Comparison of ENCODE assay signal across 8 cellular contexts in the genomic region with DNA sequence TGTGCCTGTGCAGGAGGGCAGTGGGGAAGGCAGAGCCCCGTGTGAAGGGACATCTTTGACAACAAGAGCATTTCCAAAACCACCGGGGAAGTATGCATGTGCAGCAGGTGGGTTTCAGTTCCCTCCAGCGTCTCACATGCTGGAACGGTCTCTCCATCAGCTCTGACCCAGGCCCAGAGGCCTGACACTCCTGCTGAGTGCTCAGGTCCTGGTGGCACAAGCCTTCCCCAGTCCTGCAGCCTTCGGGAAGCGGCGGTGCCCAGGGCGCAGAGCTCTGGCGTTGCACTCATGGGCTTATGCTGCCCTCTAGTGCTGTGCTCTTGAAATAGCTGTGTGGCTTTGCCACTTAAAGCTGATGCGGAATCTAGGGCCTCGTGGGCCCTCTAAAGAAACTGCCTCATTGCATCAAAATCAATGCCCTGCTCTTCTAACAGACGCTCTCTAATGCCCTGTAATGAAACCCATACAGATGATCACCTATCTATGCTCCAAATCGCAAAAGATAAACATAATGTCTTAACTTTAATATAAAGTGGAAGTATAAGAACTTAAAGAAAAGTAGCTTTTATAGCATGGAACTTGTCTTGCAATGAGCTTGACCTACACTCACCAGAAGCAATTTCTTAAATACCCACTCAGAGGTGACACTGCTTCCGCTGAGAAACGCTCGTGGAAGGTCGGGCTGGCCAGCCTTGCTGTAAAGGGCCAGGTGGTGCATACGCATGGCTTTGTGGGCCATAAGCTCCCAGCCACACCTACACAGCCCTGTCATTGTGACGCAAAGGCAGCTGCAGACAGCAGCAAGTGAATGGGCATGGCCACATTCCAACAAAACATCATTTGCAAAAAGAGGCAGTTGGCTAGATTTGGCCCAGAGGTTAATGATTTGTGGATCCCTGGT. TPM values are rescaled to one million over a fixed set of nuclear protein-coding genes. Genes with fewer than 3 reads are reported as not detected.
A peak's percentile ranks its signal among the peaks of the same experiment; 100 is the strongest.
DNase-seq lines count a peak whose midpoint lies in the region; ATAC-seq and TF ChIP-seq lines count a peak whose summit lies in the region.

No MANE protein-coding gene starts in this region.

- CTCF ChIA-PET in Caco-2 (lab: Charles Lee) = interaction anchor here (0.9 to 3.2 kb wide), 3 partner anchors 137 to 205 kb away, joined by 4 to 22 read pairs (median 4); no protein-coding TSS in a partner anchor

- TF ChIP-seq CTCF in Caco-2 (IDR thresholded peaks at IDR 0.05; ENCODE audit: insufficient read depth in 1 of 2, low read depth in 1 of 2, low read length in 1 of 2, severe bottlenecking in 1 of 2, unreplicated experiment in 1 of 2) (peak; percentile 68 to 83), fibroblast of pulmonary artery (IDR thresholded peaks at IDR 0.05; ENCODE audit: low read length, missing control alignments) (peak; percentile 89), neural crest cell (conservative IDR thresholded peaks at IDR 0.05) (peak; percentile 80), tibial nerve (IDR thresholded peaks at IDR 0.05) (peak; percentile 60 to 80 (median 69))

- POLR2A ChIA-PET in Caco-2 (lab: Charles Lee) = no interaction called here

- H3K36me3 Mint-ChIP-seq in Caco-2 (ENCODE audit: insufficient read depth, unreplicated experiment) (no peaks in the 10 kb centered on the region), neural crest cell (ENCODE audit: low read depth) (no peaks in the 10 kb centered on the region)
- no peaks in the 10 kb centered on the region for H3K36me3 Mint-ChIP-seq in activated T-cell treated with anti-CD3 and anti-CD28 coated beads, Interleukin-2, amount 50 U/mL, for 24 hours (ENCODE audit: low read depth)

- peaks cover 8% of the 10 kb centered on the region for H3K27me3 Mint-ChIP-seq in Caco-2 (ENCODE audit: insufficient read depth, unreplicated experiment)
- H3K27me3 Mint-ChIP-seq in activated T-cell treated with anti-CD3 and anti-CD28 coated beads, Interleukin-2, amount 50 U/mL, for 24 hours = peaks cover 12% of the 10 kb centered on the region
- H3K27me3 Mint-ChIP-seq in neural crest cell (ENCODE audit: low read depth) = no peaks in the 10 kb centered on the region

- no peak for TF ChIP-seq POLR2A in tibial nerve (IDR thresholded peaks at IDR 0.05)

- peaks cover under 1% of the 10 kb centered on the region for H3K9me3 Mint-ChIP-seq in Caco-2 (ENCODE audit: unreplicated experiment)
- H3K9me3 Mint-ChIP-seq in activated T-cell treated with anti-CD3 and anti-CD28 coated beads, Interleukin-2, amount 50 U/mL, for 24 hours = no peaks in the 10 kb centered on the region
- no peaks in the 10 kb centered on the region for H3K9me3 Mint-ChIP-seq in neural crest cell

- WGBS in tibial nerve, 2 donors = 35% methylated on average over 19 of the region's 19 CpGs

- no peak overlapping the region for H3K27ac Mint-ChIP-seq in Caco-2 (ENCODE audit: unreplicated experiment)
- no peak overlapping the region for H3K27ac Mint-ChIP-seq in activated T-cell treated with anti-CD3 and anti-CD28 coated beads, Interleukin-2, amount 50 U/mL, for 24 hours
- no peak overlapping the region for H3K27ac Mint-ChIP-seq in neural crest cell (ENCODE audit: unreplicated experiment)

- no peaks in the 10 kb centered on the region; the same call in 1 of the 2 replicates for H3K27me3 ChIP-seq in Caco-2 (replicated peaks; ENCODE audit: control insufficient read depth, insufficient read depth, low read length)
- H3K27me3 ChIP-seq in NT2/D1 (ENCODE audit: insufficient read depth, insufficient read length) = no peaks in the 10 kb centered on the region
- no peaks in the 10 kb centered on the region for H3K27me3 ChIP-seq in tibial nerve

- DNase-seq in Caco-2 (peak; percentile 49 to 57), NT2/D1 (ENCODE audit: low read depth, low spot score) (peak; percentile 18), fibroblast of pulmonary artery (ENCODE audit: low read depth) (peak; percentile 74), neural crest cell (ENCODE audit: low read depth, low spot score) (peak; percentile 63), tibial nerve (ENCODE audit: low spot score in 2 of 2) (peak; percentile 24 to 48)
- DNase-seq in activated T-cell treated with anti-CD3 and anti-CD28 coated beads, Interleukin-2, amount 50 U/mL, for 24 hours = peak; percentile 67

- H3K9me3 ChIP-seq in Caco-2 (no peaks in the 10 kb centered on the region), NT2/D1 (ENCODE audit: insufficient read depth, low read length) (no peaks in the 10 kb centered on the region), tibial nerve (no peaks in the 10 kb centered on the region)

- no peak for TF ChIP-seq EP300 in tibial nerve (IDR thresholded peaks at IDR 0.05)

- H3K9ac ChIP-seq in NT2/D1 (ENCODE audit: insufficient read length, low read depth) = no peak overlapping the region

- H3K27ac ChIP-seq in tibial nerve = no peak overlapping the region

- H3K36me3 ChIP-seq in Caco-2 (ENCODE audit: control insufficient read depth, insufficient read depth, low read length) (no peaks in the 10 kb centered on the region), NT2/D1 (ENCODE audit: insufficient read depth, insufficient read length, low read length) (no peaks in the 10 kb centered on the region), tibial nerve (no peaks in the 10 kb centered on the region)

- H3K4me1 ChIP-seq in Caco-2 (0 out of 2 replicates have a peak, but pooled peaks cover 3% of the 10 kb centered on the region), NT2/D1 (ENCODE audit: insufficient read depth, insufficient read length) (peaks cover 5% of the 10 kb centered on the region), tibial nerve (peaks cover 0 to 4% (median 1%) of the 10 kb centered on the region in 4 donors)

- intact Hi-C loops in Caco-2 (cut with micrococcal nuclease; ENCODE audit: unreplicated experiment) = loop anchor here (1.0 kb wide), 2 partner anchors 139 to 361 kb away; no protein-coding TSS in a partner anchor

- no TSS peak for BruUV-seq in Caco-2 (replicated peaks; lab: Mats Ljungman, UMichigan)

- H3K4me3 Mint-ChIP-seq in Caco-2 (ENCODE audit: unreplicated experiment) = no peak overlapping the region
- no peak overlapping the region for H3K4me3 Mint-ChIP-seq in activated T-cell treated with anti-CD3 and anti-CD28 coated beads, Interleukin-2, amount 50 U/mL, for 24 hours
- H3K4me3 Mint-ChIP-seq in neural crest cell = no peak overlapping the region

- no peak overlapping the region for H3K4me3 ChIP-seq in Caco-2 (ENCODE audit: low read depth, low read length)
- no peak overlapping the region for H3K4me3 ChIP-seq in NT2/D1 (ENCODE audit: insufficient read length, low read depth)
- H3K4me3 ChIP-seq in fibroblast of pulmonary artery (replicated peaks; ENCODE audit: low read depth, low read length) = no peak overlapping the region
- H3K4me3 ChIP-seq in tibial nerve = no peak overlapping the region

- H3K4me1 Mint-ChIP-seq in Caco-2 (ENCODE audit: low read depth, unreplicated experiment) (no peaks in the 10 kb centered on the region), neural crest cell (peaks cover 31% of the 10 kb centered on the region)
- H3K4me1 Mint-ChIP-seq in activated T-cell treated with anti-CD3 and anti-CD28 coated beads, Interleukin-2, amount 50 U/mL, for 24 hours (ENCODE audit: low read depth) = peaks cover 2% of the 10 kb centered on the region

- peak; percentile 65 for ATAC-seq in GM19463 (IDR thresholded peaks at IDR 0.05; ENCODE audit: unreplicated experiment)
- peak; percentile 53 for ATAC-seq in HG03520 (IDR thresholded peaks at IDR 0.05; ENCODE audit: unreplicated experiment)

RNA-seq across cellular contexts. Expression of a gene that starts 38.6 kb away (rescaled TPM):
- total RNA-seq in Caco-2 (2022) (0.93 and 1.1 TPM in 2 replicates), neural crest cell (not detected in 2 replicates), tibial nerve (not detected)

RNA-seq across cellular contexts. Expression of a gene that starts 52.8 kb away (rescaled TPM):
- 0.46 and 0.50 TPM in 2 replicates for total RNA-seq in Caco-2 (2022)
- 1.8 and 2.3 TPM in 2 replicates for total RNA-seq in neural crest cell
- total RNA-seq in tibial nerve = 10 to 100 TPM; 19.0 to 38.1 (median 25.8) TPM

Comparison
In these comparisons a context has a peak if more than half of its experiments do, and no peak if none do; other contexts are left out.
1. DNase-seq: peak in every context shown above with its lines; median percentile 74 in fibroblast of pulmonary artery; 67 in activated T-cell treated with anti-CD3 and anti-CD28 coated beads, Interleukin-2, amount 50 U/mL, for 24 hours; 63 in neural crest cell; 53 in Caco-2; 36 in tibial nerve; 18 in NT2/D1.